8 cellular contexts compared by ENCODE assay signal in genomic region chr1:9874959-9875635, GRCh38. TPM values are rescaled to one million over a fixed set of nuclear protein-coding genes. Genes with fewer than 3 reads are reported as not detected.
DNase-seq lines count a peak whose midpoint lies in the region; ATAC-seq and TF ChIP-seq lines count a peak whose summit lies in the region.

No MANE protein-coding gene starts in this region.

- WGBS in trophoblast cell (ENCODE audit: extremely low coverage, insufficient coverage, insufficient read length): no CpG with 5 or more reads among the region's 25 CpGs

- no peak overlapping the region for H4K12ac ChIP-seq in trophoblast cell (ENCODE audit: low read depth, low read length)

- H4K20me1 ChIP-seq in MM.1S (ENCODE audit: insufficient read depth, low read length): no peaks in the 10 kb centered on the region

- peak; percentile 64 to 83 (median 68) for DNase-seq in NCI-H1417 (lab: John Stamatoyannopoulos, UW)
- DNase-seq in NCI-H1417 treated with DMSO at 0.1 percent for 48 hours (lab: John Stamatoyannopoulos, UW): no peak
- DNase-seq in MM.1S: peak; percentile 67
- DNase-seq in SKM-1 treated with dmso at 0.1 percent for 144 hours (lab: John Stamatoyannopoulos, UW; ENCODE audit: unreplicated experiment): peak; percentile 69
- peak; percentile 54 for DNase-seq in activated naive CD8-positive, alpha-beta T cell treated with anti-CD3 and anti-CD28 coated beads, Interleukin-2, amount 50 U/mL, for 16 hours (ENCODE audit: low read depth, low spot score)
- peak; percentile 84 for DNase-seq in cardiac septum (ENCODE audit: low spot score)
- DNase-seq in trophoblast cell: peak; percentile 42 to 79
- DNase-seq in upper lobe of right lung: peak; percentile 77

- no peaks in the 10 kb centered on the region for H3K9me2 ChIP-seq in MM.1S (replicated peaks; ENCODE audit: insufficient read depth, low read length)

- no peak overlapping the region for H3K23ac ChIP-seq in trophoblast cell (ENCODE audit: low read length)

- intact Hi-C loops in cardiac septum (cut with DNase I): loop anchor here (1.0 to 10.0 kb wide), 6 partner anchors 36 to 550 kb away; partner anchors contain the start of genes CTNNBIP1, LZIC, NMNAT1 and UBE4B
- intact Hi-C loops in upper lobe of right lung (cut with DNase I): loop anchor here (5.0 kb wide), 1 partner anchor 67 kb away; the partner anchor contains the start of genes LZIC and NMNAT1

- peak overlapping the region; percentile 49; the same call in 1 of the 2 replicates for H2AFZ ChIP-seq in MM.1S (ENCODE audit: low read length)
- no peak overlapping the region for H2AFZ ChIP-seq in trophoblast cell (ENCODE audit: insufficient read depth, low read length, poor library complexity)

- no peak overlapping the region for H3K18ac ChIP-seq in trophoblast cell (ENCODE audit: low read length)

- no peak overlapping the region for H2AK5ac ChIP-seq in trophoblast cell (ENCODE audit: low read length)

- H3K14ac ChIP-seq in trophoblast cell (ENCODE audit: low read length): no peak overlapping the region

- H3K9me3 ChIP-seq in MM.1S (replicated peaks; ENCODE audit: insufficient read depth, low read length): no peaks in the 10 kb centered on the region
- no peaks in the 10 kb centered on the region for H3K9me3 ChIP-seq in trophoblast cell (ENCODE audit: insufficient read depth, low read depth, low read length)
- H3K9me3 ChIP-seq in upper lobe of right lung: no peaks in the 10 kb centered on the region

- H3K4me1 ChIP-seq in MM.1S (ENCODE audit: low read length) (no peaks in the 10 kb centered on the region), trophoblast cell (ENCODE audit: control insufficient read depth in 1 of 2, insufficient read depth in 2 of 2, low read length in 2 of 2) (peaks cover 2 to 3% of the 10 kb centered on the region in 2 experiments), upper lobe of right lung (peaks cover 5% of the 10 kb centered on the region)

- no peak overlapping the region for H2BK5ac ChIP-seq in trophoblast cell (ENCODE audit: low read depth, low read length, poor library complexity)

- peak overlapping the region; percentile 55 for H3K4me2 ChIP-seq in MM.1S (ENCODE audit: low read depth, low read length)
- H3K4me2 ChIP-seq in trophoblast cell (ENCODE audit: low read length): peak overlapping the region; percentile 27

- H3K36me3 ChIP-seq in MM.1S (replicated peaks; ENCODE audit: insufficient read depth, low read length) (no peaks in the 10 kb centered on the region), trophoblast cell (ENCODE audit: control insufficient read depth in 1 of 2, insufficient read depth in 2 of 2, low read length in 2 of 2) (peaks cover 4 to 12% of the 10 kb centered on the region in 2 experiments), upper lobe of right lung (peaks cover 19% of the 10 kb centered on the region)

- no peak overlapping the region for H3K9ac ChIP-seq in MM.1S (ENCODE audit: low read length)
- H3K9ac ChIP-seq in trophoblast cell (ENCODE audit: low read length): no peak overlapping the region

- H3K27ac ChIP-seq in MM.1S (ENCODE audit: low read length) (no peak overlapping the region), trophoblast cell (ENCODE audit: low read depth, low read length) (no peak overlapping the region), upper lobe of right lung (no peak overlapping the region)

- peak; percentile 88 for ATAC-seq in upper lobe of right lung

- H3K27me3 ChIP-seq in MM.1S (replicated peaks; ENCODE audit: insufficient read depth, low read length): no peaks in the 10 kb centered on the region
- H3K27me3 ChIP-seq in trophoblast cell (ENCODE audit: insufficient read depth, low read length): no peaks in the 10 kb centered on the region
- no peaks in the 10 kb centered on the region for H3K27me3 ChIP-seq in upper lobe of right lung

- TF ChIP-seq CTCF in MM.1S (IDR thresholded peaks at IDR 0.05; ENCODE audit: low read length) (peak; percentile 94), upper lobe of right lung (IDR thresholded peaks at IDR 0.05) (peak; percentile 91)

- H4K91ac ChIP-seq in trophoblast cell (ENCODE audit: low read depth, low read length): no peak overlapping the region

- H3F3A ChIP-seq in MM.1S (ENCODE audit: insufficient read depth, low read length): no peaks in the 10 kb centered on the region

- H3K79me2 ChIP-seq in MM.1S (ENCODE audit: low read length): no peaks in the 10 kb centered on the region
- no peaks in the 10 kb centered on the region for H3K79me2 ChIP-seq in trophoblast cell (ENCODE audit: control insufficient read depth, insufficient read depth, low read length, poor library complexity)

- no peaks in the 10 kb centered on the region for H3K79me1 ChIP-seq in trophoblast cell (ENCODE audit: low read length)

- H4K8ac ChIP-seq in trophoblast cell (ENCODE audit: low read depth, low read length): no peak overlapping the region

- no peak overlapping the region for H2BK12ac ChIP-seq in trophoblast cell (ENCODE audit: low read length)

- H3K4ac ChIP-seq in trophoblast cell (ENCODE audit: low read depth, low read length): no peak overlapping the region

- H2BK120ac ChIP-seq in trophoblast cell (ENCODE audit: insufficient read depth, low read length, poor library complexity): no peak overlapping the region

- H3K4me3 ChIP-seq in MM.1S (ENCODE audit: low read length) (peak overlapping the region; percentile 8; the same call in 1 of the 2 replicates), trophoblast cell (ENCODE audit: low read depth, low read length) (no peak overlapping the region), upper lobe of right lung (no peak overlapping the region)

RNA-seq across cellular contexts. Expression of gene CTNNBIP1, which starts 35.0 kb away (rescaled TPM):
- total RNA-seq in cardiac septum (19.3 TPM), upper lobe of right lung (47.6 TPM)
- polyA plus RNA-seq in trophoblast cell (2013): 25.8 and 28.5 TPM in 2 replicates

RNA-seq across cellular contexts. Expression of gene CLSTN1, which starts 51.3 kb away (rescaled TPM):
- 59.1 TPM for total RNA-seq in cardiac septum
- 40.1 and 42.2 TPM in 2 replicates for polyA plus RNA-seq in trophoblast cell (2013)
- total RNA-seq in upper lobe of right lung: 71.0 TPM
